Comparison of ENCODE assay signal across 9 cellular contexts in genomic region chr14:82642425-82642824, GRCh38.
DNase-seq lines count a peak whose midpoint lies in the region; ATAC-seq and TF ChIP-seq lines count a peak whose summit lies in the region.
"Had no signal": no experiment of that assay in that cellular context is flagged by ENCODE, and none has a peak within 500 bp of the region (broad histone marks: within the 10 kb centered on the region; RNA-seq: fewer than 3 reads in every experiment).

No MANE protein-coding gene starts in this region.

- peak; percentile 90 for DNase-seq in ELF-1 (ENCODE audit: low read depth, low spot score)
- peak; percentile 22 for DNase-seq in activated CD4-positive, alpha-beta memory T cell treated with anti-CD3 and anti-CD28 coated beads for 36 hours
- DNase-seq in medulla oblongata (ENCODE audit: extremely low spot score), result peak; percentile 10
- no peak for DNase-seq in brain microvascular endothelial cell
- DNase-seq in foreskin melanocyte, result no peak
- no peak for DNase-seq in SKM-1 (lab: John Stamatoyannopoulos, UW; ENCODE audit: unreplicated experiment)
- DNase-seq: Peyer's patch had no signal

- no peaks in the 10 kb centered on the region for H3K36me3 Mint-ChIP-seq in activated CD4-positive, alpha-beta memory T cell treated with anti-CD3 and anti-CD28 coated beads for 36 hours

- H3K27me3 ChIP-seq in brain microvascular endothelial cell (replicated peaks), result no peaks in the 10 kb centered on the region
- H3K27me3 ChIP-seq: Peyer's patch had no signal

- in situ Hi-C loops in brain microvascular endothelial cell (cut with HindIII; ENCODE audit: low pct_ligation_motif_present, low sequenced_read_pairs), result no loop called here

- H3K4me3 Mint-ChIP-seq in activated CD4-positive, alpha-beta memory T cell treated with anti-CD3 and anti-CD28 coated beads for 36 hours, result peak overlapping the region; percentile 53

- intact Hi-C loops in activated CD4-positive, alpha-beta memory T cell treated with anti-CD3 and anti-CD28 coated beads for 36 hours (cut with micrococcal nuclease), result no loop called here

- CTCF ChIA-PET in activated CD4-positive, alpha-beta memory T cell treated with anti-CD3 and anti-CD28 coated beads for 36 hours (lab: Charles Lee), result no interaction called here

- TF ChIP-seq CTCF in brain microvascular endothelial cell (IDR thresholded peaks at IDR 0.05; ENCODE audit: low read depth, low read length, missing control alignments), result no peak

- no peak overlapping the region for H3K27ac Mint-ChIP-seq in activated CD4-positive, alpha-beta memory T cell treated with anti-CD3 and anti-CD28 coated beads for 36 hours

- H3K4me3 ChIP-seq in brain microvascular endothelial cell (ENCODE audit: low read depth, low read length), result no peak overlapping the region
- H3K4me3 ChIP-seq: Peyer's patch had no signal

- H3K9me3 Mint-ChIP-seq in activated CD4-positive, alpha-beta memory T cell treated with anti-CD3 and anti-CD28 coated beads for 36 hours, result peaks cover 8% of the 10 kb centered on the region

- no peak overlapping the region for H3K27ac ChIP-seq in brain microvascular endothelial cell
- H3K27ac ChIP-seq: Peyer's patch had no signal

- no peaks in the 10 kb centered on the region for H3K27me3 Mint-ChIP-seq in activated CD4-positive, alpha-beta memory T cell treated with anti-CD3 and anti-CD28 coated beads for 36 hours

- H3K36me3 ChIP-seq in brain microvascular endothelial cell (replicated peaks), result no peaks in the 10 kb centered on the region
- H3K36me3 ChIP-seq: Peyer's patch had no signal

- no peaks in the 10 kb centered on the region for H3K4me1 Mint-ChIP-seq in activated CD4-positive, alpha-beta memory T cell treated with anti-CD3 and anti-CD28 coated beads for 36 hours (ENCODE audit: low read depth)

- POLR2A ChIA-PET in activated CD4-positive, alpha-beta memory T cell treated with anti-CD3 and anti-CD28 coated beads for 36 hours (lab: Charles Lee), result no interaction called here

- ATAC-seq in HG03378 (IDR thresholded peaks at IDR 0.05; ENCODE audit: unreplicated experiment) (peak; percentile 64), HG02571 (IDR thresholded peaks at IDR 0.05; ENCODE audit: unreplicated experiment) (no peak)

Comparison
In these comparisons a context has a peak if more than half of its experiments do, and no peak if none do; other contexts are left out.
1. DNase-seq: peak in ELF-1 (single experiment), activated CD4-positive, alpha-beta memory T cell treated with anti-CD3 and anti-CD28 coated beads for 36 hours (single experiment) and medulla oblongata (single experiment); none in brain microvascular endothelial cell (single experiment), foreskin melanocyte (single experiment) and SKM-1 (single experiment).